ENCODE assay signal across 10 cellular contexts in genomic region chr19:47093841-47094240, GRCh38. TPM values are rescaled to one million over a fixed set of nuclear protein-coding genes. Genes with fewer than 3 reads are reported as not detected.
DNase-seq lines count a peak whose midpoint lies in the region; ATAC-seq and TF ChIP-seq lines count a peak whose summit lies in the region.
"Had no signal": no experiment of that assay in that cellular context is flagged by ENCODE, and none has a peak within 500 bp of the region (broad histone marks: within the 10 kb centered on the region; RNA-seq: fewer than 3 reads in every experiment).

No MANE protein-coding gene starts in this region.

- peak overlapping the region; percentile 94 for H3K27ac Mint-ChIP-seq in activated naive CD4-positive, alpha-beta T cell treated with anti-CD3 and anti-CD28 coated beads for 36 hours

- no peaks in the 10 kb centered on the region for H3K9me3 Mint-ChIP-seq in activated naive CD4-positive, alpha-beta T cell treated with anti-CD3 and anti-CD28 coated beads for 36 hours
- H3K9me3 Mint-ChIP-seq: nephron had no signal

- TF ChIP-seq CTCF in Panc1 (IDR thresholded peaks at IDR 0.05) (no peak), tibial nerve (IDR thresholded peaks at IDR 0.05) (no peak), lower leg skin (IDR thresholded peaks at IDR 0.05) (no peak)

- no peaks in the 10 kb centered on the region for H3K27me3 Mint-ChIP-seq in activated naive CD4-positive, alpha-beta T cell treated with anti-CD3 and anti-CD28 coated beads for 36 hours (ENCODE audit: low read depth)

- POLR2A ChIA-PET in Panc1 (lab: Charles Lee): no interaction called here

- ATAC-seq in Panc1: no peak
- ATAC-seq in HG02678 (IDR thresholded peaks at IDR 0.05; ENCODE audit: unreplicated experiment): no peak
- ATAC-seq: SK-N-SH treated with all-trans-retinoic acid at 6 μM for 48 hours had no signal

- H3K4me3 ChIP-seq in Panc1 (ENCODE audit: low read depth in 2 of 2, low read length in 2 of 2) (no peak overlapping the region), tibial nerve (no peak overlapping the region), lower leg skin (ENCODE audit: low read depth, poor library complexity, severe bottlenecking) (no peak overlapping the region)

- H3K9me3 ChIP-seq in Panc1 (ENCODE audit: control insufficient read depth, insufficient read depth, low read depth, low read length): no peaks in the 10 kb centered on the region
- no peaks in the 10 kb centered on the region for H3K9me3 ChIP-seq in tibial nerve

- BruUV-seq in Panc1 (replicated peaks; lab: Mats Ljungman, UMichigan): TSS peak; percentile 47

- H3K27ac ChIP-seq in Panc1 (ENCODE audit: low read length) (no peak overlapping the region), tibial nerve (peak overlapping the region in 3 of 4 donors; percentile 70 to 80 (median 74))

- no peak for TF ChIP-seq POLR2A in tibial nerve (IDR thresholded peaks at IDR 0.05)
- TF ChIP-seq POLR2A in lower leg skin (IDR thresholded peaks at IDR 0.05): no peak

- in situ Hi-C loops in Panc1 (cut with HindIII; ENCODE audit: low pct_unique_long_range_greater_than_20kb, low sequenced_read_pairs): no loop called here

- intact Hi-C loops in activated naive CD4-positive, alpha-beta T cell treated with anti-CD3 and anti-CD28 coated beads for 36 hours (cut with micrococcal nuclease): loop anchor here (1.0 to 5.0 kb wide), 2 partner anchors 19 to 93 kb away; partner anchors contain the start of gene ZC3H4
- intact Hi-C loops in Panc1 (cut with micrococcal nuclease; ENCODE audit: unreplicated experiment) (no loop called here), lower leg skin (cut with DNase I; ENCODE audit: low total_unique reads) (no loop called here)

- TF ChIP-seq EP300 in tibial nerve (IDR thresholded peaks at IDR 0.05): no peak

- WGBS in tibial nerve, 2 donors: 79 to 80% methylated on average over 10 of the region's 10 CpGs
- 83 to 86% methylated on average over 10 of the region's 10 CpGs for WGBS in lower leg skin, 2 donors

- H3K4me1 ChIP-seq in Panc1 (ENCODE audit: control insufficient read depth, insufficient read depth, low read length) (peaks cover 3% of the 10 kb centered on the region; the same call in 1 of the 2 replicates), tibial nerve (peaks cover 0 to 58% (median 44%) of the 10 kb centered on the region in 4 donors)

- CTCF ChIA-PET in activated naive CD4-positive, alpha-beta T cell treated with anti-CD3 and anti-CD28 coated beads for 36 hours (lab: Charles Lee): interaction anchor here (0.6 to 2.0 kb wide), 5 partner anchors 13 to 1995 kb away, joined by 3 to 5 read pairs (median 4); no protein-coding TSS in a partner anchor
- CTCF ChIA-PET in Panc1 (lab: Charles Lee): no interaction called here

- peak; percentile 53 for DNase-seq in activated naive CD4-positive, alpha-beta T cell treated with anti-CD3 and anti-CD28 coated beads for 36 hours
- DNase-seq in activated naive CD4-positive, alpha-beta T cell treated with anti-CD3 and anti-CD28 coated beads, Interleukin-2, amount 50 U/mL, for 16 hours: no peak
- DNase-seq in Panc1 (ENCODE audit: low read depth, low spot score) (no peak), glomerular visceral epithelial cell (ENCODE audit: extremely low spot score) (peak; percentile 41), tibial nerve (ENCODE audit: low spot score in 2 of 2) (no peak), SW480 (ENCODE audit: low spot score) (no peak), lower leg skin (ENCODE audit: low spot score in 2 of 2) (no peak)

- H3K4me1 Mint-ChIP-seq in activated naive CD4-positive, alpha-beta T cell treated with anti-CD3 and anti-CD28 coated beads for 36 hours (ENCODE audit: low read depth): peaks cover 50% of the 10 kb centered on the region

- no peaks in the 10 kb centered on the region; the same call in 1 of the 2 replicates for H3K36me3 ChIP-seq in Panc1 (ENCODE audit: control insufficient read depth, insufficient read depth, low read length)
- H3K36me3 ChIP-seq in tibial nerve: peaks cover 0 to 48% (median 6%) of the 10 kb centered on the region in 3 donors

- H3K27me3 ChIP-seq in Panc1 (ENCODE audit: control insufficient read depth, insufficient read depth, low read length): no peaks in the 10 kb centered on the region
- no peaks in the 10 kb centered on the region for H3K27me3 ChIP-seq in tibial nerve

- peak overlapping the region; percentile 36 for H3K4me3 Mint-ChIP-seq in activated naive CD4-positive, alpha-beta T cell treated with anti-CD3 and anti-CD28 coated beads for 36 hours

- H3K36me3 Mint-ChIP-seq in activated naive CD4-positive, alpha-beta T cell treated with anti-CD3 and anti-CD28 coated beads for 36 hours (ENCODE audit: low read depth): peaks cover 34% of the 10 kb centered on the region

RNA-seq across cellular contexts. Expression of gene ZC3H4, which starts 19.7 kb away (rescaled TPM):
- 10 to 100 TPM; 46.0 to 48.8 TPM for total RNA-seq in activated naive CD4-positive, alpha-beta T cell treated with anti-CD3 and anti-CD28 coated beads for 36 hours
- total RNA-seq in Panc1 (2021; ENCODE audit: unreplicated experiment) (42.7 TPM), tibial nerve (10 to 100 TPM; 25.5 to 40.4 (median 34.2) TPM), lower leg skin (10 to 100 TPM; 21.8 to 29.5 (median 27.6) TPM)
- 18.9 TPM for polyA plus RNA-seq in Panc1 (2012; ENCODE audit: insufficient read length)

RNA-seq across cellular contexts. Expression of gene SAE1, which starts 36.8 kb away (rescaled TPM):
- total RNA-seq in activated naive CD4-positive, alpha-beta T cell treated with anti-CD3 and anti-CD28 coated beads for 36 hours: 100 to 1,000 TPM; 160 to 161 TPM
- total RNA-seq in Panc1 (2021; ENCODE audit: unreplicated experiment): 140 TPM
- 112 TPM for polyA plus RNA-seq in Panc1 (2012; ENCODE audit: insufficient read length)
- total RNA-seq in tibial nerve: 10 to 100 TPM; 37.9 to 66.9 (median 50.8) TPM
- 10 to 100 TPM; 38.8 to 56.1 (median 44.2) TPM for total RNA-seq in lower leg skin

RNA-seq across cellular contexts. Expression of gene TMEM160, which starts 45.4 kb away (rescaled TPM):
- 10 to 100 TPM; 54.8 to 56.6 TPM for total RNA-seq in activated naive CD4-positive, alpha-beta T cell treated with anti-CD3 and anti-CD28 coated beads for 36 hours
- total RNA-seq in Panc1 (2021; ENCODE audit: unreplicated experiment) (41.8 TPM), tibial nerve (10 to 100 TPM; 37.5 to 78.5 (median 66.8) TPM), lower leg skin (10 to 100 TPM; 54.1 to 64.8 (median 56.0) TPM)
- 49.5 TPM for polyA plus RNA-seq in Panc1 (2012; ENCODE audit: insufficient read length)

Comparison
In these comparisons a context has a peak if more than half of its experiments do, and no peak if none do; other contexts are left out.
1. DNase-seq: peak in activated naive CD4-positive, alpha-beta T cell treated with anti-CD3 and anti-CD28 coated beads for 36 hours (single experiment) and glomerular visceral epithelial cell (single experiment); none in activated naive CD4-positive, alpha-beta T cell treated with anti-CD3 and anti-CD28 coated beads, Interleukin-2, amount 50 U/mL, for 16 hours (single experiment), Panc1 (single experiment), tibial nerve (0 of 2), SW480 (single experiment) and lower leg skin (0 of 2).